ENCODE assay signal across 23 cellular contexts in genomic region chr3:4855676-4856075, GRCh38.
DNase-seq lines count a peak whose midpoint lies in the region; ATAC-seq lines count a peak whose summit lies in the region.
"Had no signal": no experiment of that assay in that cellular context is flagged by ENCODE, and none has a peak within 500 bp of the region (broad histone marks: within the 10 kb centered on the region; RNA-seq: fewer than 3 reads in every experiment).

No MANE protein-coding gene starts in this region.

- DNase-seq in activated CD4-positive, alpha-beta memory T cell treated with anti-CD3 and anti-CD28 coated beads for 36 hours, result peak; percentile 36
- no peak for DNase-seq in activated CD4-positive, alpha-beta memory T cell treated with anti-CD3 and anti-CD28 coated beads, Interleukin-2, amount 10 ng/mL, durations not matched to agents 7 days and 5 days
- DNase-seq in T-cell, result no peak
- no peak for DNase-seq in activated naive CD8-positive, alpha-beta T cell treated with anti-CD3 and anti-CD28 coated beads, Interleukin-2, amount 10 ng/mL, durations not matched to agents 7 days and 5 days
- no peak for DNase-seq in naive thymus-derived CD4-positive, alpha-beta T cell
- no peak for DNase-seq in kidney tubule cell (ENCODE audit: low spot score)
- DNase-seq: activated CD4-positive, alpha-beta T cell treated with anti-CD3 and anti-CD28 coated beads, Interleukin-2, amount 10 ng/mL, durations not matched to agents 7 days and 5 days; activated T-cell treated with anti-CD3 and anti-CD28 coated beads for 4 hours; AML-193; anterior cingulate cortex; DMS153; foreskin fibroblast; mesenchymal stem cell; NCI-H1092; NCI-H1694 treated with DMSO at 0.1 percent for 48 hours; stimulated activated naive CD4-positive, alpha-beta T cell had no signal

- no peak overlapping the region for H3K4me3 ChIP-seq in naive thymus-derived CD4-positive, alpha-beta T cell (ENCODE audit: low read length)
- H3K4me3 ChIP-seq: thoracic aorta had no signal

- no peak overlapping the region for H3K27ac ChIP-seq in naive thymus-derived CD4-positive, alpha-beta T cell (ENCODE audit: low read depth, low read length)
- H3K27ac ChIP-seq: neutrophil, thoracic aorta had no signal

- ATAC-seq in T-cell (replicated peaks in 1 of 4) (no peak), GM18873 (IDR thresholded peaks at IDR 0.05; ENCODE audit: low FRiP score, unreplicated experiment) (no peak), GM18909 (IDR thresholded peaks at IDR 0.05; ENCODE audit: poor library complexity, unreplicated experiment) (no peak)
- no peak for ATAC-seq in activated naive CD8-positive, alpha-beta T cell treated with anti-CD3 and anti-CD28 coated beads, Interleukin-2, amount 10 ng/mL, durations not matched to agents 7 days and 5 days (ENCODE audit: low read depth)
- no peak for ATAC-seq in naive thymus-derived CD4-positive, alpha-beta T cell
- ATAC-seq: esophagus mucosa had no signal

- H3K4me3 Mint-ChIP-seq in activated CD4-positive, alpha-beta memory T cell treated with anti-CD3 and anti-CD28 coated beads for 36 hours, result no peak overlapping the region
- no peak overlapping the region for H3K4me3 Mint-ChIP-seq in activated CD4-positive, alpha-beta memory T cell treated with anti-CD3 and anti-CD28 coated beads, Interleukin-2, amount 10 ng/mL, durations not matched to agents 7 days and 5 days
- no peak overlapping the region for H3K4me3 Mint-ChIP-seq in T-cell
- H3K4me3 Mint-ChIP-seq in activated naive CD8-positive, alpha-beta T cell treated with anti-CD3 and anti-CD28 coated beads, Interleukin-2, amount 10 ng/mL, durations not matched to agents 7 days and 5 days, result no peak overlapping the region
- H3K4me3 Mint-ChIP-seq in naive thymus-derived CD4-positive, alpha-beta T cell, result peak overlapping the region in 1 of 10 donors; percentile 37
- H3K4me3 Mint-ChIP-seq: activated CD4-positive, alpha-beta T cell treated with anti-CD3 and anti-CD28 coated beads, Interleukin-2, amount 10 ng/mL, durations not matched to agents 7 days and 5 days; IgD-negative memory B cell had no signal

- intact Hi-C loops in activated CD4-positive, alpha-beta memory T cell treated with anti-CD3 and anti-CD28 coated beads for 36 hours (cut with micrococcal nuclease), result no loop called here
- intact Hi-C loops in naive thymus-derived CD4-positive, alpha-beta T cell (cut with micrococcal nuclease), result no loop called here

- peaks cover 3% of the 10 kb centered on the region for H3K36me3 Mint-ChIP-seq in activated CD4-positive, alpha-beta memory T cell treated with anti-CD3 and anti-CD28 coated beads for 36 hours
- peaks cover 49% of the 10 kb centered on the region for H3K36me3 Mint-ChIP-seq in activated CD4-positive, alpha-beta memory T cell treated with anti-CD3 and anti-CD28 coated beads, Interleukin-2, amount 10 ng/mL, durations not matched to agents 7 days and 5 days (ENCODE audit: low read depth)
- H3K36me3 Mint-ChIP-seq in T-cell, result peaks cover 13% of the 10 kb centered on the region
- H3K36me3 Mint-ChIP-seq in activated naive CD8-positive, alpha-beta T cell treated with anti-CD3 and anti-CD28 coated beads, Interleukin-2, amount 10 ng/mL, durations not matched to agents 7 days and 5 days, result peaks cover 48% of the 10 kb centered on the region
- peaks cover 6 to 55% (median 23%) of the 10 kb centered on the region in 5 donors for H3K36me3 Mint-ChIP-seq in naive thymus-derived CD4-positive, alpha-beta T cell

- peaks cover 5% of the 10 kb centered on the region for H3K9me3 Mint-ChIP-seq in activated CD4-positive, alpha-beta memory T cell treated with anti-CD3 and anti-CD28 coated beads for 36 hours
- H3K9me3 Mint-ChIP-seq in activated CD4-positive, alpha-beta memory T cell treated with anti-CD3 and anti-CD28 coated beads, Interleukin-2, amount 10 ng/mL, durations not matched to agents 7 days and 5 days, result peaks cover 24% of the 10 kb centered on the region
- peaks cover 0 to 4% (median 3%) of the 10 kb centered on the region in 3 donors for H3K9me3 Mint-ChIP-seq in T-cell
- peaks cover 11% of the 10 kb centered on the region for H3K9me3 Mint-ChIP-seq in activated naive CD8-positive, alpha-beta T cell treated with anti-CD3 and anti-CD28 coated beads, Interleukin-2, amount 10 ng/mL, durations not matched to agents 7 days and 5 days
- H3K9me3 Mint-ChIP-seq in naive thymus-derived CD4-positive, alpha-beta T cell, result peaks cover 0 to 16% (median 0%) of the 10 kb centered on the region in 11 donors

- peak overlapping the region; percentile 3 for H3K27ac Mint-ChIP-seq in activated CD4-positive, alpha-beta memory T cell treated with anti-CD3 and anti-CD28 coated beads for 36 hours
- H3K27ac Mint-ChIP-seq in activated CD4-positive, alpha-beta memory T cell treated with anti-CD3 and anti-CD28 coated beads, Interleukin-2, amount 10 ng/mL, durations not matched to agents 7 days and 5 days, result no peak overlapping the region
- peak overlapping the region; percentile 50 to 90 for H3K27ac Mint-ChIP-seq in T-cell
- peak overlapping the region; percentile 68 for H3K27ac Mint-ChIP-seq in activated naive CD8-positive, alpha-beta T cell treated with anti-CD3 and anti-CD28 coated beads, Interleukin-2, amount 10 ng/mL, durations not matched to agents 7 days and 5 days
- H3K27ac Mint-ChIP-seq in naive thymus-derived CD4-positive, alpha-beta T cell, result peak overlapping the region in 5 of 9 donors; percentile 19 to 79 (median 61)
- H3K27ac Mint-ChIP-seq: activated CD4-positive, alpha-beta T cell treated with anti-CD3 and anti-CD28 coated beads, Interleukin-2, amount 10 ng/mL, durations not matched to agents 7 days and 5 days; IgD-negative memory B cell; progenitor cell of endocrine pancreas had no signal

- POLR2A ChIA-PET in activated CD4-positive, alpha-beta memory T cell treated with anti-CD3 and anti-CD28 coated beads for 36 hours (lab: Charles Lee), result no interaction called here
- POLR2A ChIA-PET in activated CD4-positive, alpha-beta memory T cell treated with anti-CD3 and anti-CD28 coated beads, Interleukin-2, amount 10 ng/mL, durations not matched to agents 7 days and 5 days (lab: Charles Lee), result interaction anchor here (0.9 to 1.0 kb wide), 2 partner anchors 24 to 339 kb away, joined by 3 to 4 read pairs; no protein-coding TSS in a partner anchor
- POLR2A ChIA-PET in T-cell (lab: Charles Lee), result no interaction called here
- POLR2A ChIA-PET in activated naive CD8-positive, alpha-beta T cell treated with anti-CD3 and anti-CD28 coated beads, Interleukin-2, amount 10 ng/mL, durations not matched to agents 7 days and 5 days (lab: Charles Lee), result interaction anchor here (1.4 kb wide), 1 partner anchor 116 kb away, joined by 3 read pairs; no protein-coding TSS in a partner anchor
- POLR2A ChIA-PET in naive thymus-derived CD4-positive, alpha-beta T cell (lab: Charles Lee), result interaction anchor here (1.2 kb wide), 1 partner anchor 9 kb away, joined by 3 read pairs; no protein-coding TSS in a partner anchor

- CTCF ChIA-PET in activated CD4-positive, alpha-beta memory T cell treated with anti-CD3 and anti-CD28 coated beads for 36 hours (lab: Charles Lee), result interaction anchor here (0.6 to 1.0 kb wide), 2 partner anchors 117 to 134 kb away, joined by 3 read pairs; no protein-coding TSS in a partner anchor
- CTCF ChIA-PET in activated CD4-positive, alpha-beta memory T cell treated with anti-CD3 and anti-CD28 coated beads, Interleukin-2, amount 10 ng/mL, durations not matched to agents 7 days and 5 days (lab: Charles Lee), result no interaction called here
- CTCF ChIA-PET in T-cell (lab: Charles Lee), result interaction anchor here in 1 of 2 donors (0.6 kb wide), 1 partner anchor 182 kb away, joined by 3 read pairs; no protein-coding TSS in a partner anchor
- CTCF ChIA-PET in naive thymus-derived CD4-positive, alpha-beta T cell (lab: Charles Lee), result no interaction called here

- no peaks in the 10 kb centered on the region for H3K27me3 ChIP-seq in naive thymus-derived CD4-positive, alpha-beta T cell (ENCODE audit: control insufficient read depth in 2 of 2, insufficient read depth in 2 of 2, low read length in 2 of 2)
- H3K27me3 ChIP-seq: neutrophil had no signal

- no peaks in the 10 kb centered on the region for H3K9me3 ChIP-seq in naive thymus-derived CD4-positive, alpha-beta T cell (ENCODE audit: control insufficient read depth in 2 of 3, low read length in 3 of 3)
- H3K9me3 ChIP-seq: neutrophil, thoracic aorta had no signal

- H3K27me3 Mint-ChIP-seq in activated CD4-positive, alpha-beta memory T cell treated with anti-CD3 and anti-CD28 coated beads for 36 hours, result no peaks in the 10 kb centered on the region
- no peaks in the 10 kb centered on the region for H3K27me3 Mint-ChIP-seq in activated CD4-positive, alpha-beta memory T cell treated with anti-CD3 and anti-CD28 coated beads, Interleukin-2, amount 10 ng/mL, durations not matched to agents 7 days and 5 days
- H3K27me3 Mint-ChIP-seq in T-cell, result no peaks in the 10 kb centered on the region
- H3K27me3 Mint-ChIP-seq in activated naive CD8-positive, alpha-beta T cell treated with anti-CD3 and anti-CD28 coated beads, Interleukin-2, amount 10 ng/mL, durations not matched to agents 7 days and 5 days, result no peaks in the 10 kb centered on the region
- no peaks in the 10 kb centered on the region for H3K27me3 Mint-ChIP-seq in naive thymus-derived CD4-positive, alpha-beta T cell
- H3K27me3 Mint-ChIP-seq: activated CD4-positive, alpha-beta T cell treated with anti-CD3 and anti-CD28 coated beads, Interleukin-2, amount 10 ng/mL, durations not matched to agents 7 days and 5 days; IgD-negative memory B cell; progenitor cell of endocrine pancreas had no signal

- no peaks in the 10 kb centered on the region for H3K36me3 ChIP-seq in naive thymus-derived CD4-positive, alpha-beta T cell (ENCODE audit: control insufficient read depth in 2 of 3, insufficient read depth in 3 of 3, low read length in 3 of 3)
- H3K36me3 ChIP-seq: neutrophil, thoracic aorta had no signal

- H3K4me1 ChIP-seq in naive thymus-derived CD4-positive, alpha-beta T cell (ENCODE audit: control insufficient read depth in 2 of 2, insufficient read depth in 2 of 2, low read length in 2 of 2), result peaks cover 9 to 15% of the 10 kb centered on the region in 2 donors

- peaks cover 54% of the 10 kb centered on the region for H3K4me1 Mint-ChIP-seq in activated CD4-positive, alpha-beta memory T cell treated with anti-CD3 and anti-CD28 coated beads for 36 hours (ENCODE audit: low read depth)
- peaks cover 56% of the 10 kb centered on the region for H3K4me1 Mint-ChIP-seq in activated CD4-positive, alpha-beta memory T cell treated with anti-CD3 and anti-CD28 coated beads, Interleukin-2, amount 10 ng/mL, durations not matched to agents 7 days and 5 days
- peaks cover 41 to 51% (median 48%) of the 10 kb centered on the region in 3 donors for H3K4me1 Mint-ChIP-seq in T-cell
- peaks cover 50% of the 10 kb centered on the region for H3K4me1 Mint-ChIP-seq in activated naive CD8-positive, alpha-beta T cell treated with anti-CD3 and anti-CD28 coated beads, Interleukin-2, amount 10 ng/mL, durations not matched to agents 7 days and 5 days
- H3K4me1 Mint-ChIP-seq in naive thymus-derived CD4-positive, alpha-beta T cell, result peaks cover 28 to 63% (median 49%) of the 10 kb centered on the region in 7 donors

Comparison
In these comparisons a context has a peak if more than half of its experiments do, and no peak if none do; other contexts are left out.
1. POLR2A ChIA-PET loops: an anchor here in activated CD4-positive, alpha-beta memory T cell treated with anti-CD3 and anti-CD28 coated beads, Interleukin-2, amount 10 ng/mL, durations not matched to agents 7 days and 5 days (0.9 to 1.0 kb wide), activated naive CD8-positive, alpha-beta T cell treated with anti-CD3 and anti-CD28 coated beads, Interleukin-2, amount 10 ng/mL, durations not matched to agents 7 days and 5 days (1.4 kb wide) and naive thymus-derived CD4-positive, alpha-beta T cell (1.2 kb wide); none called in activated CD4-positive, alpha-beta memory T cell treated with anti-CD3 and anti-CD28 coated beads for 36 hours and T-cell.